ENCODE assay signal across 19 cellular contexts in the genomic region with DNA sequence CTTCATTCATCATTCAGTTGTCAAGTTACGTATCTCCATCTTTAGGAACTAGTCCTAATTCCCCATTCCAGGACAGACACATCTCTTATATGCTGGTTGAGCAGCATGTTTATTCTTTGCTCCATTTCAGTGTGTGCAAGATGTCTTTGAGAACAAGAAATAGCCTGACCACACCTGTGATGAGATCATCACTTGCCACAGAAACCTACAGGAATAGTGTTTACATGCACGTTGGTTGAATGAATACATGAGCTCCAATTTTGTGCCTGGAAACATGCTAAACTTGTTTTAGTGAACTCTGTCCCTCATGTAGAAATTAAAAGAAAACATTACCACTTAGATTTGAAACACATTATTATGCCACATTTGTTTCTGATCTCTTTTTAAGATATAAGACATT.
A peak's percentile ranks its signal among the peaks of the same experiment; 100 is the strongest.
DNase-seq lines count a peak whose midpoint lies in the region; TF ChIP-seq lines count a peak whose summit lies in the region.
"Had no signal": no experiment of that assay in that cellular context is flagged by ENCODE, and none has a peak within 500 bp of the region (broad histone marks: within the 10 kb centered on the region; RNA-seq: fewer than 3 reads in every experiment).

No MANE protein-coding gene starts in this region.

- H3K36me3 ChIP-seq in ACC112 (ENCODE audit: insufficient read depth, low read length) (no peaks in the 10 kb centered on the region), SU-DHL-6 (ENCODE audit: low read length) (no peaks in the 10 kb centered on the region), tibial nerve (no peaks in the 10 kb centered on the region)
- H3K36me3 ChIP-seq: HAP-1, Peyer's patch, SJCRH30 had no signal

- H3K4me1 ChIP-seq in ACC112 (ENCODE audit: control insufficient read depth, insufficient read depth, low read length, unreplicated experiment) (peaks cover 20% of the 10 kb centered on the region), tibial nerve (no peaks in the 10 kb centered on the region)
- H3K4me1 ChIP-seq: HAP-1, Peyer's patch, SJCRH30 had no signal

- H3K9me2 ChIP-seq in SU-DHL-6 (replicated peaks; ENCODE audit: insufficient read depth, low read length), result no peaks in the 10 kb centered on the region

- DNase-seq in NAMALWA (ENCODE audit: low spot score) (peak; percentile 9), epithelial cell of prostate (ENCODE audit: low read depth, low spot score) (peak; percentile 58), tibial nerve (ENCODE audit: low spot score in 2 of 2) (no peak), NCI-H146 (lab: John Stamatoyannopoulos, UW) (no peak), NCI-H1092 (lab: John Stamatoyannopoulos, UW) (no peak)
- DNase-seq: EL, IMR-90, MV-4-11, NCI-H1417, NCI-H187, NCI-H446, NCI-H526, Peyer's patch, SJCRH30, T-helper 1 cell had no signal

- peak overlapping the region; percentile 30 for H2AFZ ChIP-seq in ACC112 (ENCODE audit: low read length, unreplicated experiment)
- peak overlapping the region; percentile 4 for H2AFZ ChIP-seq in SU-DHL-6 (ENCODE audit: low read depth, low read length, severe bottlenecking)

- no peaks in the 10 kb centered on the region for H3K79me2 ChIP-seq in ACC112 (ENCODE audit: control insufficient read depth, insufficient read depth, low read length, unreplicated experiment)
- H3K79me2 ChIP-seq in SU-DHL-6 (ENCODE audit: insufficient read depth, low read length), result no peaks in the 10 kb centered on the region

- TF ChIP-seq POLR2A in tibial nerve (IDR thresholded peaks at IDR 0.05), result no peak

- H3F3A ChIP-seq in SU-DHL-6 (ENCODE audit: insufficient read depth), result no peaks in the 10 kb centered on the region

- H3K4me3 ChIP-seq in ACC112 (ENCODE audit: low read depth, low read length), result no peak overlapping the region
- H3K4me3 ChIP-seq in SU-DHL-6 (ENCODE audit: insufficient read depth, low read length, poor library complexity, severe bottlenecking), result no peak overlapping the region
- no peak overlapping the region for H3K4me3 ChIP-seq in tibial nerve
- H3K4me3 ChIP-seq: HAP-1, Peyer's patch, SJCRH30 had no signal

- TF ChIP-seq EP300 in tibial nerve (IDR thresholded peaks at IDR 0.05), result no peak

- no peaks in the 10 kb centered on the region for H4K20me1 ChIP-seq in SU-DHL-6 (ENCODE audit: low read depth, low read length)

- H3K9ac ChIP-seq in SU-DHL-6 (ENCODE audit: low read length), result no peak overlapping the region
- H3K9ac ChIP-seq: KMS-11 had no signal

- H3K27ac ChIP-seq in ACC112 (ENCODE audit: low read depth, low read length) (no peak overlapping the region), SU-DHL-6 (ENCODE audit: low read depth, low read length) (no peak overlapping the region), epithelial cell of prostate (peak overlapping the region; percentile 40), tibial nerve (no peak overlapping the region)
- H3K27ac ChIP-seq: KMS-11, Peyer's patch, SJCRH30 had no signal

- TF ChIP-seq CTCF in SU-DHL-6 (IDR thresholded peaks at IDR 0.05; ENCODE audit: insufficient read depth, low read length, poor library complexity, severe bottlenecking) (no peak), tibial nerve (IDR thresholded peaks at IDR 0.05) (no peak)

- H3K9me3 ChIP-seq in SU-DHL-6 (ENCODE audit: insufficient read depth, low read length) (no peaks in the 10 kb centered on the region), tibial nerve (no peaks in the 10 kb centered on the region)
- H3K9me3 ChIP-seq: HAP-1, SJCRH30 had no signal

- H3K4me2 ChIP-seq in SU-DHL-6 (ENCODE audit: low read depth, low read length, poor library complexity, severe bottlenecking), result no peak overlapping the region
- H3K4me2 ChIP-seq: KMS-11 had no signal

- 79 to 81% methylated on average over 2 of the region's 2 CpGs for WGBS in tibial nerve, 2 donors

- no peaks in the 10 kb centered on the region for H3K27me3 ChIP-seq in ACC112 (ENCODE audit: insufficient read depth, low read length)
- no peaks in the 10 kb centered on the region for H3K27me3 ChIP-seq in SU-DHL-6 (ENCODE audit: low read length)
- H3K27me3 ChIP-seq in tibial nerve, result no peaks in the 10 kb centered on the region
- H3K27me3 ChIP-seq: Peyer's patch, SJCRH30 had no signal

Comparison
In these comparisons a context has a peak if more than half of its experiments do, and no peak if none do; other contexts are left out.
1. DNase-seq: peak in NAMALWA (single experiment) and epithelial cell of prostate (single experiment); none in tibial nerve (0 of 2), NCI-H146 (single experiment) and NCI-H1092 (single experiment).